In genomic region chr7:45027774-45028114, GRCh38 we compare ENCODE assay signal across 2 cellular contexts.
TF ChIP-seq lines count a peak whose summit lies in the region.

No MANE protein-coding gene starts in this region.

TF ChIP-seq in SK-N-SH, 30 proteins besides CTCF, POLR2A, EP300 and RAD21 (continued from another document):
- TF ChIP-seq IRF3 (IDR thresholded peaks at IDR 0.05; ENCODE audit: low read depth, low read length) (no peak), USF2 (IDR thresholded peaks at IDR 0.05; ENCODE audit: borderline replicate concordance, low read depth, low read length) (no peak), YY1 (IDR thresholded peaks at IDR 0.05; ENCODE audit: low read depth) (no peak), FOSL2 (IDR thresholded peaks at IDR 0.05; ENCODE audit: borderline replicate concordance, low read depth) (no peak), MEF2A (IDR thresholded peaks at IDR 0.05; ENCODE audit: borderline replicate concordance, low read depth) (no peak), PBX3 (IDR thresholded peaks at IDR 0.05) (no peak), GATA2 (CRISPR knock-in tag; IDR thresholded peaks at IDR 0.05) (no peak), REST (IDR thresholded peaks at IDR 0.05; ENCODE audit: low read depth, low read length) (no peak), RCOR1 (IDR thresholded peaks at IDR 0.05; ENCODE audit: low read length) (no peak)

TF ChIP-seq in GM23338, 12 proteins besides CTCF, POLR2A, EP300 and RAD21 (continued from another document):
- TF ChIP-seq ZNF462 (CRISPR knock-in tag; IDR thresholded peaks at IDR 0.05) (no peak), EZH2phosphoT487 (IDR thresholded peaks at IDR 0.05; ENCODE audit: unreplicated experiment) (no peak), ETS1 (IDR thresholded peaks at IDR 0.05) (no peak), NANOG (IDR thresholded peaks at IDR 0.05; ENCODE audit: borderline replicate concordance) (no peak)
